8 cellular contexts compared by ENCODE assay signal in the genomic region with DNA sequence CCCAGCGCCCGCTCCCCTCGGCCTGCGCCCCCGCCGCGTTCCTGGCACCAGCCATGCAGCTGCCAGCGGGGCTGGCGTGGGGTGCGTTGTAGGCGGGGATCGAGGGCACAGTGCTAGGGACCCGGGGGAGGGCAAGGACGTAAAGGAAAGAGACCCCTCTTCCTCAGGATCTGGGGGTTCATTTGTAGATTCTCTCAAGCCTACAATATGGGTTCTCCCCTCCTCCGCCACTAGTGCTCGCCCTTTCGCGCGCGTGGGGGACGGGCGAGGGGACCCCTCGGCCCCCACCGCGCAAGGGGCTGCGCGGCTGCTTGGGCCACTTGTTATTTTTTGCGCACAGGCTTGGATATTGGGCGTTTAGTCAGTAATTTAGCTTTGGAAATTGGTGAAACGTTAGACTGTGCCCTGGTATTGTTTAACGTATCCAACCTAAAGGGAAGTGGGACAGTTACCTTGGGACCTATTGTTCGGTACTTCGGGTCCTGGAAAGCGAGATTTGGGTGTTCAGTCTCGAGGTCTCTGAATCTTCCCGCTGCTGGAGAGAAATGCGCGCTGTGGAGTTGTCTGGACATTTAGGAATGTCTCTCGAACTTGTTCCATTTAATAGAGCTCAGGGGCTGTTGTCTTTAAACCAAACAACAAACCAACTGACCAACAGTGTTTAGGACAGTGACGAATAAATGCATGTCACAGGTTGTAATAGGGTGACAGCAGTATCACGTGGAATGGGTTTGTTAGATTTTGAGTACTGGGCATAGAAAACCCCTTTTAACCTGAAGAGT. TPM values are rescaled to one million over a fixed set of nuclear protein-coding genes. Genes with fewer than 3 reads are reported as not detected.
A peak's percentile ranks its signal among the peaks of the same experiment; 100 is the strongest.
DNase-seq lines count a peak whose midpoint lies in the region; ATAC-seq and TF ChIP-seq lines count a peak whose summit lies in the region.

No MANE protein-coding gene starts in this region.

- peak; percentile 35 for ATAC-seq in GM21360 (IDR thresholded peaks at IDR 0.05; ENCODE audit: unreplicated experiment)
- ATAC-seq in activated T-cell treated with anti-CD3 and anti-CD28 coated beads, Interleukin-2, amount 50 U/mL, for 72 hours (replicated peaks in 1 of 2) = no peak
- peak; percentile 17 to 20 for ATAC-seq in left cardiac atrium
- no peak for ATAC-seq in HG03571 (IDR thresholded peaks at IDR 0.05; ENCODE audit: unreplicated experiment)

- intact Hi-C loops in left cardiac atrium (cut with DNase I) = loop anchor here in 1 of 2 donors (5.0 kb wide), 1 partner anchor 65 kb away; no protein-coding TSS in a partner anchor

- H3K4me3 Mint-ChIP-seq in activated T-cell treated with anti-CD3 and anti-CD28 coated beads, Interleukin-2, amount 50 U/mL, for 72 hours = peak overlapping the region; percentile 79 to 84

- no peaks in the 10 kb centered on the region for H3K9me3 Mint-ChIP-seq in activated T-cell treated with anti-CD3 and anti-CD28 coated beads, Interleukin-2, amount 50 U/mL, for 72 hours

- H3K4me1 Mint-ChIP-seq in activated T-cell treated with anti-CD3 and anti-CD28 coated beads, Interleukin-2, amount 50 U/mL, for 72 hours (ENCODE audit: low read depth) = peaks cover 21% of the 10 kb centered on the region

- peaks cover 0 to 1% of the 10 kb centered on the region in 2 donors for H3K36me3 Mint-ChIP-seq in activated T-cell treated with anti-CD3 and anti-CD28 coated beads, Interleukin-2, amount 50 U/mL, for 72 hours (ENCODE audit: insufficient read depth in 2 of 2)

- peak overlapping the region; percentile 65 for H3K4me3 ChIP-seq in retinal pigment epithelial cell (ENCODE audit: low read length)

- DNase-seq in GM04504 (ENCODE audit: low read depth) (peak; percentile 16), HK-2 (ENCODE audit: unreplicated experiment) (peak; percentile 25), left cardiac atrium (no peak), retinal pigment epithelial cell (ENCODE audit: low read depth) (no peak), NCI-H2107 (lab: John Stamatoyannopoulos, UW) (no peak)
- no peak for DNase-seq in activated T-cell treated with anti-CD3 and anti-CD28 coated beads, Interleukin-2, amount 50 U/mL, for 72 hours

- H3K27ac Mint-ChIP-seq in activated T-cell treated with anti-CD3 and anti-CD28 coated beads, Interleukin-2, amount 50 U/mL, for 72 hours = no peak overlapping the region

- TF ChIP-seq CTCF in retinal pigment epithelial cell (conservative IDR thresholded peaks at IDR 0.05; ENCODE audit: low read depth, low read length) = no peak

- peaks cover 65% of the 10 kb centered on the region for H3K27me3 Mint-ChIP-seq in activated T-cell treated with anti-CD3 and anti-CD28 coated beads, Interleukin-2, amount 50 U/mL, for 72 hours (ENCODE audit: low read depth)

RNA-seq across cellular contexts. Expression of a gene that starts 0.8 kb away (rescaled TPM):
- total RNA-seq in activated T-cell treated with anti-CD3 and anti-CD28 coated beads, Interleukin-2, amount 50 U/mL, for 72 hours = 1 to 10 TPM in 1 of 2 donors, under 1 TPM in 1; 0.49 to 1.7 TPM
- total RNA-seq in left cardiac atrium = 10 to 100 TPM; 35.9 to 53.5 TPM

Comparison
In these comparisons a context has a peak if more than half of its experiments do, and no peak if none do; other contexts are left out.
1. DNase-seq: peak in GM04504 (single experiment) and HK-2 (single experiment); none in activated T-cell treated with anti-CD3 and anti-CD28 coated beads, Interleukin-2, amount 50 U/mL, for 72 hours (0 of 2), left cardiac atrium (single experiment), retinal pigment epithelial cell (single experiment) and NCI-H2107 (single experiment).
2. ATAC-seq: peak in GM21360 (single experiment) and left cardiac atrium (2 of 2); none in activated T-cell treated with anti-CD3 and anti-CD28 coated beads, Interleukin-2, amount 50 U/mL, for 72 hours (0 of 2) and HG03571 (single experiment).
3. RNA of a gene that starts 0.8 kb away (total RNA-seq): 35.9 to 53.5 TPM in left cardiac atrium; 0.49 to 1.7 TPM in activated T-cell treated with anti-CD3 and anti-CD28 coated beads, Interleukin-2, amount 50 U/mL, for 72 hours; every median in the first group is over 10 times any median in the second.